In genomic region chrX:130079824-130080406, GRCh38 we compare ENCODE assay signal across 7 cellular contexts. TPM values are rescaled to one million over a fixed set of nuclear protein-coding genes. Genes with fewer than 3 reads are reported as not detected.
A peak's percentile ranks its signal among the peaks of the same experiment; 100 is the strongest.
DNase-seq lines count a peak whose midpoint lies in the region; ATAC-seq and TF ChIP-seq lines count a peak whose summit lies in the region.

No MANE protein-coding gene starts in this region.

- peak; percentile 55 to 76 (median 72) for TF ChIP-seq CTCF in heart right ventricle (IDR thresholded peaks at IDR 0.05)

- H3K36me3 Mint-ChIP-seq in activated naive CD8-positive, alpha-beta T cell treated with anti-CD3 and anti-CD28 coated beads, Interleukin-2, amount 50 U/mL, for 24 hours (ENCODE audit: low read depth) = no peaks in the 10 kb centered on the region

- no peak overlapping the region for H3K27ac ChIP-seq in heart right ventricle

- intact Hi-C loops in heart right ventricle (cut with DNase I) = loop anchor here (1.0 to 5.0 kb wide), 7 partner anchors 37 to 113 kb away; partner anchors contain the start of gene AIFM1 (in 1 of the 10)

- peaks cover 0 to 37% (median 21%) of the 10 kb centered on the region in 9 donors for H3K4me1 ChIP-seq in heart right ventricle

- peaks cover 0 to 6% (median 0%) of the 10 kb centered on the region in 7 donors for H3K27me3 ChIP-seq in heart right ventricle

- 38 to 41% methylated on average over 9 of the region's 9 CpGs for WGBS in heart right ventricle, 2 donors

- H3K4me1 Mint-ChIP-seq in activated naive CD8-positive, alpha-beta T cell treated with anti-CD3 and anti-CD28 coated beads, Interleukin-2, amount 50 U/mL, for 24 hours = peaks cover 41% of the 10 kb centered on the region

- DNase-seq in GF-D8 (lab: John Stamatoyannopoulos, UW) (peak; percentile 34), M059J (ENCODE audit: low read depth) (peak; percentile 81), SK-MEL-5 (ENCODE audit: low read depth, low spot score) (peak; percentile 75), heart right ventricle (peak; percentile 18 to 58), putamen (ENCODE audit: low spot score) (peak; percentile 62)
- DNase-seq in activated naive CD8-positive, alpha-beta T cell treated with anti-CD3 and anti-CD28 coated beads, Interleukin-2, amount 50 U/mL, for 24 hours = peak; percentile 59

- no peak for ATAC-seq in activated naive CD8-positive, alpha-beta T cell treated with anti-CD3 and anti-CD28 coated beads, Interleukin-2, amount 50 U/mL, for 24 hours
- ATAC-seq in heart right ventricle = peak in 7 of 8 donors; percentile 21 to 65 (median 58)
- no peak for ATAC-seq in GM19463 (IDR thresholded peaks at IDR 0.05; ENCODE audit: unreplicated experiment)

- no peak overlapping the region for H3K4me3 Mint-ChIP-seq in activated naive CD8-positive, alpha-beta T cell treated with anti-CD3 and anti-CD28 coated beads, Interleukin-2, amount 50 U/mL, for 24 hours

- H3K9me3 Mint-ChIP-seq in activated naive CD8-positive, alpha-beta T cell treated with anti-CD3 and anti-CD28 coated beads, Interleukin-2, amount 50 U/mL, for 24 hours = no peaks in the 10 kb centered on the region

- H3K27ac Mint-ChIP-seq in activated naive CD8-positive, alpha-beta T cell treated with anti-CD3 and anti-CD28 coated beads, Interleukin-2, amount 50 U/mL, for 24 hours = peak overlapping the region; percentile 46

- peaks cover 0 to 17% (median 0%) of the 10 kb centered on the region in 9 donors for H3K36me3 ChIP-seq in heart right ventricle

- no peaks in the 10 kb centered on the region for H3K27me3 Mint-ChIP-seq in activated naive CD8-positive, alpha-beta T cell treated with anti-CD3 and anti-CD28 coated beads, Interleukin-2, amount 50 U/mL, for 24 hours

- no peaks in the 10 kb centered on the region for H3K9me3 ChIP-seq in heart right ventricle

- no peak overlapping the region for H3K4me3 ChIP-seq in heart right ventricle

- in situ Hi-C loops in SK-MEL-5 (cut with HindIII; ENCODE audit: low pct_unique_long_range_greater_than_20kb, low sequenced_read_pairs) = no loop called here

RNA-seq across cellular contexts. Expression of gene ELF4, which starts 30.4 kb away (rescaled TPM):
- 39.9 and 58.7 TPM in 2 replicates for total RNA-seq in M059J (2014; rRNA removed; shearing (Covaris generic))
- 4.9 and 5.5 TPM in 2 replicates for total RNA-seq in SK-MEL-5 (2014; rRNA removed; shearing (Covaris generic))
- polyA plus RNA-seq in SK-MEL-5 (2015; cell fraction: cytosol; rRNA removed) = 9.2 and 14.4 TPM in 2 replicates
- 2.9 and 4.2 TPM in 2 replicates for polyA plus RNA-seq in SK-MEL-5 (2015; cell fraction: nucleus; rRNA removed)
- 1 to 10 TPM; 1.8 to 8.6 (median 2.7) TPM for total RNA-seq in heart right ventricle
- polyA plus RNA-seq in heart right ventricle = 1 to 10 TPM; 1.8 to 4.1 TPM

Comparison
In these comparisons a context has a peak if more than half of its experiments do, and no peak if none do; other contexts are left out.
1. ATAC-seq: peak in heart right ventricle (7 of 8); none in activated naive CD8-positive, alpha-beta T cell treated with anti-CD3 and anti-CD28 coated beads, Interleukin-2, amount 50 U/mL, for 24 hours (single experiment) and GM19463 (single experiment).
2. Peak in every context shown above with its lines, with median percentiles within 50 percentile points of each other: DNase-seq.